ENCODE assay signal across 8 cellular contexts in the genomic region with DNA sequence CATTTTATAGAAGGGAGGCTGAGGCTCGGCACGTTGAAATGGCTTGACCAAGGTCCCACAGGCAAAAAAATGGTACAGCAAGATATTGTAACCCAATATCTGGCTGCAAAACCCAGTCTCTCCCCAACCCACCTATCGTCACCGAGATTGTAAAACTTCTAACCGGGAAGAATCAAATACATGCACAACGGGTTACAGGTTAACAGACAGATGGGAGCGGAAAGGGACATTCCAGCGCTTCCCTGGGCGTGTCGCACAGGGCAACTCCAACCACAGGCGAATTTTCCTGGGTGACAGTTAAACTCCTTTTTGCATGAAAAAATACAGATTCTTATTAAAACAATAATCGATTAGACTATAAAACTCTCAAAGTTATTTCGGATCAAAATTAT.
A peak's percentile ranks its signal among the peaks of the same experiment; 100 is the strongest.
DNase-seq lines count a peak whose midpoint lies in the region; ATAC-seq, FAIRE-seq and TF ChIP-seq lines count a peak whose summit lies in the region.

No MANE protein-coding gene starts in this region.

- H3K4me1 ChIP-seq in adipocyte (ENCODE audit: control insufficient read depth, insufficient read depth, low read length) (peaks cover 26% of the 10 kb centered on the region), iPS-15b (ENCODE audit: control insufficient read depth, insufficient read depth, low read length) (no peaks in the 10 kb centered on the region)

- no peaks in the 10 kb centered on the region for H3K9me3 ChIP-seq in adipocyte (ENCODE audit: control insufficient read depth, low read length)
- no peaks in the 10 kb centered on the region for H3K9me3 ChIP-seq in iPS-15b (ENCODE audit: control insufficient read depth, insufficient read depth, low read length)

- DNase-seq in AG10803 (ENCODE audit: low read depth) (no peak), HTR-8/SVneo (ENCODE audit: insufficient read length, low spot score) (peak; percentile 17), adipocyte (ENCODE audit: low read depth) (peak; percentile 63), midbrain (lab: John Stamatoyannopoulos, UW) (no peak), SKM-1 treated with dmso at 0.1 percent for 144 hours (lab: John Stamatoyannopoulos, UW; ENCODE audit: unreplicated experiment) (no peak)

- no peak for TF ChIP-seq CTCF in AG10803 (conservative IDR thresholded peaks at IDR 0.05; ENCODE audit: low read length)

- FAIRE-seq in HTR-8/SVneo (lab: Jason Lieb, UNC) = no peak

- H3K9ac ChIP-seq in adipocyte (ENCODE audit: low read length) = peak overlapping the region; percentile 95
- H3K9ac ChIP-seq in iPS-15b (ENCODE audit: low read depth, low read length) = no peak overlapping the region

- ATAC-seq in GM19395 (IDR thresholded peaks at IDR 0.05; ENCODE audit: unreplicated experiment) = peak; percentile 25

- H3K4me3 ChIP-seq in AG10803 (ENCODE audit: low read length) = peak overlapping the region; percentile 58
- peak overlapping the region; percentile 87 for H3K4me3 ChIP-seq in adipocyte (ENCODE audit: low read length)
- H3K4me3 ChIP-seq in iPS-15b (ENCODE audit: low read depth, low read length) = peak overlapping the region; percentile 75
- H3K4me3 ChIP-seq in skin epidermis = peak overlapping the region; percentile 41 to 63 (median 49)

- peak overlapping the region in 20 of 21 experiments; percentile 81 to 96 (median 89) for H3K27ac ChIP-seq in skin epidermis

- H3K27me3 ChIP-seq in adipocyte (replicated peaks; ENCODE audit: control insufficient read depth, insufficient read depth, low read length) (no peaks in the 10 kb centered on the region), iPS-15b (ENCODE audit: control insufficient read depth, insufficient read depth, low read length) (peaks cover 20% of the 10 kb centered on the region)

- no peaks in the 10 kb centered on the region for H3K36me3 ChIP-seq in adipocyte (ENCODE audit: control insufficient read depth, insufficient read depth, low read length, severe bottlenecking)
- H3K36me3 ChIP-seq in iPS-15b (ENCODE audit: control insufficient read depth, insufficient read depth, low read length) = no peaks in the 10 kb centered on the region

Comparison
In these comparisons a context has a peak if more than half of its experiments do, and no peak if none do; other contexts are left out.
1. DNase-seq: peak in HTR-8/SVneo (single experiment) and adipocyte (single experiment); none in AG10803 (single experiment), midbrain (single experiment) and SKM-1 treated with dmso at 0.1 percent for 144 hours (single experiment).
2. Peak in every context shown above with its lines, with median percentiles within 50 percentile points of each other: H3K4me3 ChIP-seq.